Comparison of ENCODE assay signal across 8 cellular contexts in the genomic region with DNA sequence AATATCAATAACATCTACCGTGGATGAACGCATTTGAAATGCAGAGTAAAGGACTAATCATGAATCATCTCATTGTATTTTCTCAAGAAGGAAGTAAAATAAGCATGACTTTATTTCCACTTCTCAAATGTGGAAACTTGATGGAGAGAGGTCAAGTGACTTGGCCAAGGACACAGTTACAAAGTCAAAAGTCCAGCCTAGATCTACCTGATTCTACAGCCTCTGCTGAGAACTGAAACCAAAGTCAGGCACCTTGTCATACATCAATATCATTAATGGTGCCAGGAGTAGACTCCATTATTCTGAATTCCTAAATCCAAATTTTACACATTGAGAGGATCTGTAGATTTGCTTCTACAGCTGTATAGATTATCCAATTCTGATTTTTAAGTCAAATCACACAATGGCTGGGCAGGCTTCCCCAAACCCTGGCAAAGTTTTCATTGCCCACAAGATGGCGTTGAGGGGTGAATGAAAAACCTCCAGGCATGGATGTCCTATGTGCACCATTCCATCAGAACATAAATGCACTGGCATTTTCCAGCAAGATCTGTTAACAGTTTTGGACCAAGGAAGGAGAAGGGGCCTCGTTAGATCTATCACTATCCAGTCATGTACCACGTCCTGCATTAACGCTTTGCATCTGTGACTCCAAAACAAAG.
A peak's percentile ranks its signal among the peaks of the same experiment; 100 is the strongest.
DNase-seq lines count a peak whose midpoint lies in the region; ATAC-seq and TF ChIP-seq lines count a peak whose summit lies in the region.

No MANE protein-coding gene starts in this region.

- H3K9me3 Mint-ChIP-seq in activated naive CD8-positive, alpha-beta T cell treated with anti-CD3 and anti-CD28 coated beads for 36 hours = no peaks in the 10 kb centered on the region

- H3K9me3 ChIP-seq in esophagus muscularis mucosa (no peaks in the 10 kb centered on the region), parathyroid adenoma (ENCODE audit: control insufficient read depth, low read length) (no peaks in the 10 kb centered on the region)

- H3K4me1 Mint-ChIP-seq in activated naive CD8-positive, alpha-beta T cell treated with anti-CD3 and anti-CD28 coated beads for 36 hours = no peaks in the 10 kb centered on the region

- H3K4me3 Mint-ChIP-seq in activated naive CD8-positive, alpha-beta T cell treated with anti-CD3 and anti-CD28 coated beads for 36 hours = no peak overlapping the region

- no peak for TF ChIP-seq POLR2A in esophagus muscularis mucosa (IDR thresholded peaks at IDR 0.05; ENCODE audit: low read depth)

- H3K4me3 ChIP-seq in esophagus muscularis mucosa (no peak overlapping the region), parathyroid adenoma (ENCODE audit: low read depth, low read length) (no peak overlapping the region)

- no peak for TF ChIP-seq EP300 in esophagus muscularis mucosa (IDR thresholded peaks at IDR 0.05)

- TF ChIP-seq CTCF in GM12873 (IDR thresholded peaks at IDR 0.05; ENCODE audit: insufficient read depth, low read depth, low read length, missing control alignments) = peak; percentile 44
- TF ChIP-seq CTCF in esophagus muscularis mucosa (IDR thresholded peaks at IDR 0.05) = peak; percentile 17 to 31 (median 24)
- TF ChIP-seq CTCF in parathyroid adenoma (IDR thresholded peaks at IDR 0.05) = peak; percentile 62

- DNase-seq in NCI-H82 treated with DMSO at 0.1 percent for 48 hours (lab: John Stamatoyannopoulos, UW; ENCODE audit: unreplicated experiment) = peak; percentile 28
- DNase-seq in esophagus muscularis mucosa (ENCODE audit: extremely low spot score) = peak; percentile 74
- no peak for DNase-seq in NCI-H774 (lab: John Stamatoyannopoulos, UW)
- DNase-seq in NCI-H2171 treated with DMSO at 0.1 percent for 48 hours (lab: John Stamatoyannopoulos, UW) = no peak
- no peak for DNase-seq in activated naive CD8-positive, alpha-beta T cell treated with anti-CD3 and anti-CD28 coated beads for 36 hours

- H3K36me3 Mint-ChIP-seq in activated naive CD8-positive, alpha-beta T cell treated with anti-CD3 and anti-CD28 coated beads for 36 hours = no peaks in the 10 kb centered on the region

- H3K4me2 ChIP-seq in parathyroid adenoma (ENCODE audit: low read length) = no peak overlapping the region

- H3K27ac ChIP-seq in esophagus muscularis mucosa (replicated peaks in 1 of 4) (no peak overlapping the region), parathyroid adenoma (no peak overlapping the region)

- H3K27me3 Mint-ChIP-seq in activated naive CD8-positive, alpha-beta T cell treated with anti-CD3 and anti-CD28 coated beads for 36 hours = no peaks in the 10 kb centered on the region

- H2AFZ ChIP-seq in parathyroid adenoma = no peak overlapping the region

- WGBS in esophagus muscularis mucosa = 77% methylated on average over 5 of the region's 6 CpGs

- H3K9ac ChIP-seq in parathyroid adenoma = no peak overlapping the region

- no peak overlapping the region for H3K27ac Mint-ChIP-seq in activated naive CD8-positive, alpha-beta T cell treated with anti-CD3 and anti-CD28 coated beads for 36 hours

- H3K27me3 ChIP-seq in esophagus muscularis mucosa = no peaks in the 10 kb centered on the region
- H3K27me3 ChIP-seq in parathyroid adenoma (ENCODE audit: control insufficient read depth, insufficient read depth, low read length) = no peaks in the 10 kb centered on the region

- intact Hi-C loops in esophagus muscularis mucosa (cut with DNase I) = no loop called here

- H3K36me3 ChIP-seq in esophagus muscularis mucosa = no peaks in the 10 kb centered on the region
- no peaks in the 10 kb centered on the region for H3K36me3 ChIP-seq in parathyroid adenoma (ENCODE audit: control insufficient read depth, insufficient read depth, low read length)

- no peaks in the 10 kb centered on the region for H3K79me2 ChIP-seq in parathyroid adenoma

- ATAC-seq in HG03135 (IDR thresholded peaks at IDR 0.05; ENCODE audit: unreplicated experiment) = no peak

- H3K4me1 ChIP-seq in esophagus muscularis mucosa (peaks cover 0 to 15% (median 11%) of the 10 kb centered on the region in 4 donors), parathyroid adenoma (peaks cover 23% of the 10 kb centered on the region)

Comparison
In these comparisons a context has a peak if more than half of its experiments do, and no peak if none do; other contexts are left out.
1. DNase-seq: peak in NCI-H82 treated with DMSO at 0.1 percent for 48 hours (single experiment) and esophagus muscularis mucosa (single experiment); none in NCI-H774 (single experiment), NCI-H2171 treated with DMSO at 0.1 percent for 48 hours (single experiment) and activated naive CD8-positive, alpha-beta T cell treated with anti-CD3 and anti-CD28 coated beads for 36 hours (single experiment).
2. Peak in every context shown above with its lines, with median percentiles within 50 percentile points of each other: CTCF ChIP-seq.